12 cellular contexts compared by ENCODE assay signal in the genomic region with DNA sequence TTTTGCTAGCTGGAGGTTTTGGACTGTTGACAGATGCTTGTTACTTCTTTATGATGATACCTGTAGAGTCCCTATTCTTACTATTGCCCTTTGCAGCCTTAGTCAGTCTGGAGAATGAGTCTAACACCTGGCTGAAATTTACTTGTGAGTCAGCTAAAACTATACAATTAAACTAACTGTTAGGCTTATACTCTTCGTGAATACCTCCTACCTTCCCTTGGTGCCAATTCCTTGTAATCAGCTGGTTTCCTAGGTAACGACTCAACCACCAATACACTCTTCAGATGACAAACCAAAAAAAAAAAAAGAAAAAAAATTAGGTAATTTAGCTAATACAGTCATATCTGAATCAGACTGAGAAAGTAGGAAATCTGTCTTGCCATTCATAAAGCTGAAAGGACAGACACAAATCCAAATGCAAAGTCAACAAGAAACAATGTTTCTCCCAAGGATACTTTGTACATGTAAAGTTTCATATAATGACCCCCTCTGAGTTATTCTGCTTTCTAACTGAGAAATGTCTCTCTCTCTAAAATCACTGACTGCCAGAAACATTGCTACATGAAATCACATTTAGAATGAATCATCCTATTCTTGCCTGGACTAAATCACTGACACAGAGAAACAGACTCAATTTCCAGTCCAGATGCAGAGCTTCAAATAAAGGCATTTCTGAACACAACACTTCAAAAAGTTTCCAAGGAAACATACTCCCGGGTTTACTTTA. TPM values are rescaled to one million over a fixed set of nuclear protein-coding genes. Genes with fewer than 3 reads are reported as not detected.
DNase-seq lines count a peak whose midpoint lies in the region; TF ChIP-seq lines count a peak whose summit lies in the region.
"Had no signal": no experiment of that assay in that cellular context is flagged by ENCODE, and none has a peak within 500 bp of the region (broad histone marks: within the 10 kb centered on the region; RNA-seq: fewer than 3 reads in every experiment).

No MANE protein-coding gene starts in this region.

- no peak overlapping the region for H3K4me3 ChIP-seq in AG10803 (ENCODE audit: low read length)
- H3K4me3 ChIP-seq in MG63, result no peak overlapping the region
- H3K4me3 ChIP-seq: GM23338, psoas muscle had no signal

- peak; percentile 77 for DNase-seq in AG10803 (ENCODE audit: low read depth)
- DNase-seq in MG63, result peak; percentile 4
- DNase-seq in caudate nucleus (lab: John Stamatoyannopoulos, UW), result peak in 5 of 61 donors; percentile 0 to 47 (median 9)
- peak; percentile 6 for DNase-seq in medulla oblongata (ENCODE audit: extremely low spot score)
- DNase-seq in DMS 273 (lab: John Stamatoyannopoulos, UW; ENCODE audit: unreplicated experiment), result no peak
- no peak for DNase-seq in NCI-H1417 (lab: John Stamatoyannopoulos, UW)
- DNase-seq in NCI-H748 treated with DMSO at 0.1 percent for 48 hours (lab: John Stamatoyannopoulos, UW), result no peak
- DNase-seq in SKM-1 treated with dmso at 0.1 percent for 144 hours (lab: John Stamatoyannopoulos, UW; ENCODE audit: unreplicated experiment), result no peak
- DNase-seq: activated CD4-positive, alpha-beta T cell treated with anti-CD3 and anti-CD28 coated beads, Interleukin-2, amount 50 U/mL, for 1 hour; Calu3; psoas muscle had no signal

- H3K27ac ChIP-seq in caudate nucleus (ENCODE audit: low read depth, low read length), result peak overlapping the region; percentile 25
- H3K27ac ChIP-seq: psoas muscle had no signal

- H3K27me3 ChIP-seq in MG63, result no peaks in the 10 kb centered on the region

- H3K36me3 ChIP-seq in MG63, result peaks cover 23% of the 10 kb centered on the region

- TF ChIP-seq CTCF in AG10803 (conservative IDR thresholded peaks at IDR 0.05; ENCODE audit: low read length), result no peak

- no peaks in the 10 kb centered on the region for H3K9me3 ChIP-seq in MG63
- H3K9me3 ChIP-seq: psoas muscle had no signal

RNA-seq across cellular contexts. Expression of gene CDKL1, which starts 56.5 kb away (rescaled TPM):
- total RNA-seq in MG63 (2014; rRNA removed; shearing (Covaris generic); ENCODE audit: low replicate concordance), result 4.7 and 15.2 TPM in 2 replicates

Comparison
In these comparisons a context has a peak if more than half of its experiments do, and no peak if none do; other contexts are left out.
1. DNase-seq: peak in AG10803 (single experiment), MG63 (single experiment) and medulla oblongata (single experiment); none in DMS 273 (single experiment), NCI-H1417 (0 of 3), NCI-H748 treated with DMSO at 0.1 percent for 48 hours (single experiment) and SKM-1 treated with dmso at 0.1 percent for 144 hours (single experiment).